ENCODE assay signal across 2 cellular contexts in genomic region chr22:39562839-39563489, GRCh38.
TF ChIP-seq lines count a peak whose summit lies in the region.

No MANE protein-coding gene starts in this region.

TF ChIP-seq in HepG2, 621 proteins besides CTCF, POLR2A, EP300 and RAD21:
- TF ChIP-seq FOXA1 (IDR thresholded peaks at IDR 0.05), result 0 out of 2 replicates have a peak, but pooled peaks have one; percentile 5
- no peak for TF ChIP-seq FOXA1 (CRISPR knock-in tag; IDR thresholded peaks at IDR 0.05)
- TF ChIP-seq, protein P1, sequence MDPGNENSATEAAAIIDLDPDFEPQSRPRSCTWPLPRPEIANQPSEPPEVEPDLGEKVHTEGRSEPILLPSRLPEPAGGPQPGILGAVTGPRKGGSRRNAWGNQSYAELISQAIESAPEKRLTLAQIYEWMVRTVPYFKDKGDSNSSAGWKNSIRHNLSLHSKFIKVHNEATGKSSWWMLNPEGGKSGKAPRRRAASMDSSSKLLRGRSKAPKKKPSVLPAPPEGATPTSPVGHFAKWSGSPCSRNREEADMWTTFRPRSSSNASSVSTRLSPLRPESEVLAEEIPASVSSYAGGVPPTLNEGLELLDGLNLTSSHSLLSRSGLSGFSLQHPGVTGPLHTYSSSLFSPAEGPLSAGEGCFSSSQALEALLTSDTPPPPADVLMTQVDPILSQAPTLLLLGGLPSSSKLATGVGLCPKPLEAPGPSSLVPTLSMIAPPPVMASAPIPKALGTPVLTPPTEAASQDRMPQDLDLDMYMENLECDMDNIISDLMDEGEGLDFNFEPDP (CRISPR knock-in tag; conservative IDR thresholded peaks at IDR 0.05), result no peak
- 0 out of 2 replicates have a peak, but pooled peaks have one; percentile 29 for TF ChIP-seq NFRKB (IDR thresholded peaks at IDR 0.05)
TF ChIP-seq in HepG2: peak in this region for 2.

TF ChIP-seq in H1, 55 proteins besides CTCF, POLR2A, EP300 and RAD21:
- TF ChIP-seq CTBP2 (IDR thresholded peaks at IDR 0.05; ENCODE audit: borderline replicate concordance, insufficient read depth, insufficient read length, low read length) (no peak), HDAC2 (IDR thresholded peaks at IDR 0.05; ENCODE audit: borderline replicate concordance in 1 of 2, low read depth in 2 of 2, low read length in 2 of 2) (no peak), FOSL1 (IDR thresholded peaks at IDR 0.05; ENCODE audit: insufficient read depth, low read depth, low read length) (no peak), POLR2AphosphoS5 (IDR thresholded peaks at IDR 0.05; ENCODE audit: low read depth, low read length) (no peak), TCF12 (IDR thresholded peaks at IDR 0.05; ENCODE audit: low read depth, low read length) (no peak), BCL11A (IDR thresholded peaks at IDR 0.05; ENCODE audit: low read depth in 2 of 2, low read length in 2 of 2) (no peak)
- TF ChIP-seq, protein P2, sequence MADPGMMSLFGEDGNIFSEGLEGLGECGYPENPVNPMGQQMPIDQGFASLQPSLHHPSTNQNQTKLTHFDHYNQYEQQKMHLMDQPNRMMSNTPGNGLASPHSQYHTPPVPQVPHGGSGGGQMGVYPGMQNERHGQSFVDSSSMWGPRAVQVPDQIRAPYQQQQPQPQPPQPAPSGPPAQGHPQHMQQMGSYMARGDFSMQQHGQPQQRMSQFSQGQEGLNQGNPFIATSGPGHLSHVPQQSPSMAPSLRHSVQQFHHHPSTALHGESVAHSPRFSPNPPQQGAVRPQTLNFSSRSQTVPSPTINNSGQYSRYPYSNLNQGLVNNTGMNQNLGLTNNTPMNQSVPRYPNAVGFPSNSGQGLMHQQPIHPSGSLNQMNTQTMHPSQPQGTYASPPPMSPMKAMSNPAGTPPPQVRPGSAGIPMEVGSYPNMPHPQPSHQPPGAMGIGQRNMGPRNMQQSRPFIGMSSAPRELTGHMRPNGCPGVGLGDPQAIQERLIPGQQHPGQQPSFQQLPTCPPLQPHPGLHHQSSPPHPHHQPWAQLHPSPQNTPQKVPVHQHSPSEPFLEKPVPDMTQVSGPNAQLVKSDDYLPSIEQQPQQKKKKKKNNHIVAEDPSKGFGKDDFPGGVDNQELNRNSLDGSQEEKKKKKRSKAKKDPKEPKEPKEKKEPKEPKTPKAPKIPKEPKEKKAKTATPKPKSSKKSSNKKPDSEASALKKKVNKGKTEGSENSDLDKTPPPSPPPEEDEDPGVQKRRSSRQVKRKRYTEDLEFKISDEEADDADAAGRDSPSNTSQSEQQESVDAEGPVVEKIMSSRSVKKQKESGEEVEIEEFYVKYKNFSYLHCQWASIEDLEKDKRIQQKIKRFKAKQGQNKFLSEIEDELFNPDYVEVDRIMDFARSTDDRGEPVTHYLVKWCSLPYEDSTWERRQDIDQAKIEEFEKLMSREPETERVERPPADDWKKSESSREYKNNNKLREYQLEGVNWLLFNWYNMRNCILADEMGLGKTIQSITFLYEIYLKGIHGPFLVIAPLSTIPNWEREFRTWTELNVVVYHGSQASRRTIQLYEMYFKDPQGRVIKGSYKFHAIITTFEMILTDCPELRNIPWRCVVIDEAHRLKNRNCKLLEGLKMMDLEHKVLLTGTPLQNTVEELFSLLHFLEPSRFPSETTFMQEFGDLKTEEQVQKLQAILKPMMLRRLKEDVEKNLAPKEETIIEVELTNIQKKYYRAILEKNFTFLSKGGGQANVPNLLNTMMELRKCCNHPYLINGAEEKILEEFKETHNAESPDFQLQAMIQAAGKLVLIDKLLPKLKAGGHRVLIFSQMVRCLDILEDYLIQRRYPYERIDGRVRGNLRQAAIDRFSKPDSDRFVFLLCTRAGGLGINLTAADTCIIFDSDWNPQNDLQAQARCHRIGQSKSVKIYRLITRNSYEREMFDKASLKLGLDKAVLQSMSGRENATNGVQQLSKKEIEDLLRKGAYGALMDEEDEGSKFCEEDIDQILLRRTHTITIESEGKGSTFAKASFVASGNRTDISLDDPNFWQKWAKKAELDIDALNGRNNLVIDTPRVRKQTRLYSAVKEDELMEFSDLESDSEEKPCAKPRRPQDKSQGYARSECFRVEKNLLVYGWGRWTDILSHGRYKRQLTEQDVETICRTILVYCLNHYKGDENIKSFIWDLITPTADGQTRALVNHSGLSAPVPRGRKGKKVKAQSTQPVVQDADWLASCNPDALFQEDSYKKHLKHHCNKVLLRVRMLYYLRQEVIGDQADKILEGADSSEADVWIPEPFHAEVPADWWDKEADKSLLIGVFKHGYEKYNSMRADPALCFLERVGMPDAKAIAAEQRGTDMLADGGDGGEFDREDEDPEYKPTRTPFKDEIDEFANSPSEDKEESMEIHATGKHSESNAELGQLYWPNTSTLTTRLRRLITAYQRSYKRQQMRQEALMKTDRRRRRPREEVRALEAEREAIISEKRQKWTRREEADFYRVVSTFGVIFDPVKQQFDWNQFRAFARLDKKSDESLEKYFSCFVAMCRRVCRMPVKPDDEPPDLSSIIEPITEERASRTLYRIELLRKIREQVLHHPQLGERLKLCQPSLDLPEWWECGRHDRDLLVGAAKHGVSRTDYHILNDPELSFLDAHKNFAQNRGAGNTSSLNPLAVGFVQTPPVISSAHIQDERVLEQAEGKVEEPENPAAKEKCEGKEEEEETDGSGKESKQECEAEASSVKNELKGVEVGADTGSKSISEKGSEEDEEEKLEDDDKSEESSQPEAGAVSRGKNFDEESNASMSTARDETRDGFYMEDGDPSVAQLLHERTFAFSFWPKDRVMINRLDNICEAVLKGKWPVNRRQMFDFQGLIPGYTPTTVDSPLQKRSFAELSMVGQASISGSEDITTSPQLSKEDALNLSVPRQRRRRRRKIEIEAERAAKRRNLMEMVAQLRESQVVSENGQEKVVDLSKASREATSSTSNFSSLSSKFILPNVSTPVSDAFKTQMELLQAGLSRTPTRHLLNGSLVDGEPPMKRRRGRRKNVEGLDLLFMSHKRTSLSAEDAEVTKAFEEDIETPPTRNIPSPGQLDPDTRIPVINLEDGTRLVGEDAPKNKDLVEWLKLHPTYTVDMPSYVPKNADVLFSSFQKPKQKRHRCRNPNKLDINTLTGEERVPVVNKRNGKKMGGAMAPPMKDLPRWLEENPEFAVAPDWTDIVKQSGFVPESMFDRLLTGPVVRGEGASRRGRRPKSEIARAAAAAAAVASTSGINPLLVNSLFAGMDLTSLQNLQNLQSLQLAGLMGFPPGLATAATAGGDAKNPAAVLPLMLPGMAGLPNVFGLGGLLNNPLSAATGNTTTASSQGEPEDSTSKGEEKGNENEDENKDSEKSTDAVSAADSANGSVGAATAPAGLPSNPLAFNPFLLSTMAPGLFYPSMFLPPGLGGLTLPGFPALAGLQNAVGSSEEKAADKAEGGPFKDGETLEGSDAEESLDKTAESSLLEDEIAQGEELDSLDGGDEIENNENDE (IDR thresholded peaks at IDR 0.05; ENCODE audit: insufficient replicate concordance, low read length), result no peak
TF ChIP-seq in H1: peak in this region for 0.
